In genomic region chr6:72761767-72762166, GRCh38 we compare ENCODE assay signal across 23 cellular contexts.
"Had no signal": no experiment of that assay in that cellular context is flagged by ENCODE, and none has a peak within 500 bp of the region (broad histone marks: within the 10 kb centered on the region; RNA-seq: fewer than 3 reads in every experiment).

No MANE protein-coding gene starts in this region.

- H3K36me3 ChIP-seq: esophagus muscularis mucosa, left lung, pancreas, spleen, thoracic aorta, upper lobe of right lung had no signal

- H3K9me3 ChIP-seq: esophagus muscularis mucosa, left lung, mucosa of descending colon, pancreas, spleen, thoracic aorta, upper lobe of right lung had no signal

- H3K4me3 ChIP-seq: esophagus muscularis mucosa, left lung, mucosa of descending colon, pancreas, spleen, thoracic aorta, upper lobe of right lung had no signal

- FAIRE-seq: endothelial cell of umbilical vein had no signal

- H3K27ac ChIP-seq: left lung, pancreas, spleen, thoracic aorta, upper lobe of right lung had no signal

- ATAC-seq: activated naive CD8-positive, alpha-beta T cell treated with anti-CD3 and anti-CD28 coated beads, Interleukin-2, amount 50 U/mL, for 24 hours; left lung; mucosa of descending colon; pancreas; sciatic nerve; stimulated activated naive B cell treated with anti-CD40 and anti-IgM and Interleukin-4, amounts not matched to agents 10 μg/mL and 1 μg/mL and 100 μg/mL, for 72 hours; T-cell; upper lobe of right lung had no signal

- DNase-seq: activated CD4-positive, CD25-positive, alpha-beta regulatory T cell; activated CD8-positive, alpha-beta memory T cell treated with anti-CD3 and anti-CD28 coated beads for 24 hours; activated CD8-positive, alpha-beta memory T cell treated with anti-CD3 and anti-CD28 coated beads, Interleukin-2, amount 50 U/mL, for 48 hours; activated effector memory CD4-positive, alpha-beta T cell treated with Interleukin-2 at 50 U/mL for 16 hours; activated naive CD4-positive, alpha-beta T cell treated with anti-CD3 and anti-CD28 coated beads, Interleukin-2, amount 10 ng/mL, durations not matched to agents 7 days and 5 days; activated naive CD8-positive, alpha-beta T cell treated with anti-CD3 and anti-CD28 coated beads, Interleukin-2, amount 50 U/mL, for 24 hours; activated T-cell treated with anti-CD3 and anti-CD28 coated beads, Interleukin-2, amount 50 U/mL, for 48 hours; aorta; cerebellar nuclear complex; dermis blood vessel endothelial cell; effector memory CD4-positive, alpha-beta T cell; left lung; mucosa of descending colon; naive B cell; pancreas; spleen; stimulated activated naive B cell treated with anti-CD40 and anti-IgM and Interleukin-4, amounts not matched to agents 10 μg/mL and 1 μg/mL and 100 μg/mL, for 72 hours; T-cell; upper lobe of right lung had no signal

- H3K4me1 ChIP-seq: left lung, spleen, upper lobe of right lung had no signal

- H3K27me3 ChIP-seq: esophagus muscularis mucosa, left lung, pancreas, spleen, upper lobe of right lung had no signal
